ENCODE assay signal across 22 cellular contexts in the genomic region with DNA sequence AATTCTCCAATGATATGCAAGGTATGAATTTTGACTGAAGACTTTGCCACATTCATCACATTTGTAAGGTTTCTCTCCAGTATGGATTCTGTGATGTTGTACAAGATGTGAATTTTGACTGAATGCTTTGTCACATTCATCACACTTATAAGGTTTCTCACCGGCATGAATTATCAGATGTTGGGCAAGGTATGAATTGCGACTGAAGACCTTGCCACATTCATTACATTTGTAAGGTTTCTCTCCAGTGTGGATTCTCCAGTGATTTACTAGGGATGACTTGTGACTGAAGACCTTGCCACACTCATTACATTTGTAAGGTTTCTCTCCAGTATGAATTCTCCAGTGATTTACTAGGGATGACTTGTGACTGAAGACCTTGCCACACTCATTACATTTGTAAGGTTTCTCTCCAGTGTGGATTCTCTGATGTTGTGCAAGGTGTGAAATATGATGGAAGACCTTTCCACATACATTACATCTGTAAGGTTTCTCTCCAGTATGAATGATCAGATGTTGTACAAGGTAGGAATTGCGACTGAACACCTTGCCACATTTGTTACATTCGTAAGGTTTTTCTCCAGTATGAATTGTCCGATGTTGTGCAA. TPM values are rescaled to one million over a fixed set of nuclear protein-coding genes. Genes with fewer than 3 reads are reported as not detected.
DNase-seq lines count a peak whose midpoint lies in the region; ATAC-seq, FAIRE-seq and TF ChIP-seq lines count a peak whose summit lies in the region.
"Had no signal": no experiment of that assay in that cellular context is flagged by ENCODE, and none has a peak within 500 bp of the region (broad histone marks: within the 10 kb centered on the region; RNA-seq: fewer than 3 reads in every experiment).

No MANE protein-coding gene starts in this region.

- no peaks in the 10 kb centered on the region for H3K27me3 ChIP-seq in GM12878 (replicated peaks in 1 of 2; ENCODE audit: control insufficient read depth in 2 of 2, insufficient read depth in 2 of 2, low read length in 1 of 2)
- H3K27me3 ChIP-seq in small intestine (ENCODE audit: control insufficient read depth in 2 of 2, insufficient read depth in 2 of 2, low read length in 2 of 2), result no peaks in the 10 kb centered on the region
- H3K27me3 ChIP-seq: BE2C had no signal

- no TSS peak for BruUV-seq in GM12878 (replicated peaks; lab: Mats Ljungman, UMichigan)

- RAD21 ChIA-PET in GM12878 (lab: Charles Lee; ENCODE audit: unreplicated experiment), result interaction anchor here (0.6 kb wide), 1 partner anchor 10 kb away, joined by 3 read pairs; no protein-coding TSS in a partner anchor

- peaks cover 2 to 23% of the 10 kb centered on the region in 2 experiments; a peak in 2 of 4 replicates for H3K36me3 ChIP-seq in GM12878 (ENCODE audit: control insufficient read depth in 2 of 2, insufficient read depth in 2 of 2, low read length in 1 of 2)
- peaks cover 0 to 25% of the 10 kb centered on the region in 2 donors for H3K36me3 ChIP-seq in small intestine (ENCODE audit: control insufficient read depth in 2 of 2, insufficient read depth in 2 of 2, low read length in 2 of 2)

- H3K79me2 ChIP-seq in GM12878 (ENCODE audit: control insufficient read depth, insufficient read depth, low read length), result no peaks in the 10 kb centered on the region

- TF ChIP-seq RAD21 in GM12878 (IDR thresholded peaks at IDR 0.05; ENCODE audit: insufficient read depth, low read depth, low read length), result no peak

- CTCF ChIA-PET in GM12878 (lab: Yijun Ruan, JAX), result no interaction called here

- ATAC-seq in GM12878, result no peak
- ATAC-seq in effector memory CD8-positive, alpha-beta T cell (replicated peaks), result no peak
- ATAC-seq: HepG2 had no signal

- FAIRE-seq in H54 (lab: Jason Lieb, UNC) (peak; percentile 55), HTR-8/SVneo (lab: Jason Lieb, UNC) (peak; percentile 49), GM12878 (lab: Jason Lieb, UNC) (no peak), small intestine (lab: Jason Lieb, UNC) (no peak)
- FAIRE-seq: A204.1, GM12891, GM18507, HepG2 had no signal

- H2AFZ ChIP-seq in GM12878 (ENCODE audit: control insufficient read depth, low read depth, low read length), result no peak overlapping the region

- H3K4me1 ChIP-seq in GM12878 (ENCODE audit: control insufficient read depth, insufficient read depth, low read length), result no peaks in the 10 kb centered on the region
- no peaks in the 10 kb centered on the region for H3K4me1 ChIP-seq in small intestine (ENCODE audit: control insufficient read depth in 2 of 2, insufficient read depth in 1 of 2, low read depth in 1 of 2, low read length in 1 of 2)
- H3K4me1 ChIP-seq: BE2C, HAP-1 had no signal

- TF ChIP-seq POLR2A in H54 (IDR thresholded peaks at IDR 0.05; ENCODE audit: low read depth, low read length) (no peak), GM12878 (IDR thresholded peaks at IDR 0.05; ENCODE audit: low read depth, low read length) (no peak)

- DNase-seq in H54 (ENCODE audit: insufficient read length, low spot score) (no peak), HTR-8/SVneo (ENCODE audit: insufficient read length, low spot score) (no peak), GM12878 (ENCODE audit: low read depth, low spot score) (no peak), endothelial cell (ENCODE audit: low spot score) (no peak), DMS79 (lab: John Stamatoyannopoulos, UW) (no peak), small intestine (no peak)
- DNase-seq in effector memory CD8-positive, alpha-beta T cell, result no peak
- DNase-seq: ACHN; BE2C; CD4-positive, alpha-beta memory T cell; DMS153; DMS79 treated with DMSO at 0.1 percent for 48 hours; GOT3; HFFc6; KG1 had no signal

- no peak overlapping the region for H3K9ac ChIP-seq in GM12878 (ENCODE audit: control insufficient read depth, insufficient read depth, low read length)

- no peak overlapping the region for H3K27ac Mint-ChIP-seq in endothelial cell (ENCODE audit: unreplicated experiment)
- no peak overlapping the region for H3K27ac Mint-ChIP-seq in effector memory CD8-positive, alpha-beta T cell
- H3K27ac Mint-ChIP-seq: CD14-positive monocyte, HFFc6, IgD-negative memory B cell had no signal

- H3K27ac ChIP-seq in GM12878 (ENCODE audit: control insufficient read depth, insufficient read depth) (no peak overlapping the region), small intestine (ENCODE audit: low read depth in 1 of 2, low read length in 1 of 2) (no peak overlapping the region)

- H3K4me1 Mint-ChIP-seq in endothelial cell (ENCODE audit: unreplicated experiment), result no peaks in the 10 kb centered on the region
- H3K4me1 Mint-ChIP-seq in effector memory CD8-positive, alpha-beta T cell (ENCODE audit: low read depth in 2 of 2), result peaks cover 0 to 9% of the 10 kb centered on the region in 2 donors
- H3K4me1 Mint-ChIP-seq: CD14-positive monocyte had no signal

- TF ChIP-seq CTCF in GM12878 (IDR thresholded peaks at IDR 0.05 in 2 of 3, conservative IDR thresholded peaks at IDR 0.05 in 1 of 3; ENCODE audit: control insufficient read depth in 2 of 3, extremely low read depth in 1 of 3, insufficient read depth in 1 of 3, low read depth in 3 of 3, low read length in 3 of 3) (no peak), endothelial cell (IDR thresholded peaks at IDR 0.05; ENCODE audit: unreplicated experiment) (no peak)

- SMC1A ChIA-PET in GM12878 (lab: Charles Lee; ENCODE audit: uncharacterized antibody, unreplicated experiment), result no interaction called here

- in situ Hi-C loops in GM12878 (cut with MboI), result no loop called here

- WGBS in GM12878 (ENCODE audit: insufficient coverage, insufficient replicate concordance, low lambda C conversion rate, missing lambda C conversion rate), result 94% methylated on average over 5 of the region's 5 CpGs
- 96 to 97% (median 97%) methylated on average over 5 of the region's 5 CpGs for WGBS in small intestine, 3 donors

- H3K4me3 Mint-ChIP-seq in endothelial cell (ENCODE audit: unreplicated experiment), result peak overlapping the region; percentile 43
- H3K4me3 Mint-ChIP-seq in effector memory CD8-positive, alpha-beta T cell, result no peak overlapping the region
- H3K4me3 Mint-ChIP-seq: CD14-positive monocyte, HFFc6 had no signal

- peaks cover 50% of the 10 kb centered on the region for H3K9me3 ChIP-seq in GM12878 (replicated peaks; ENCODE audit: control insufficient read depth, insufficient read depth, low read length)
- no peaks in the 10 kb centered on the region for H3K9me3 ChIP-seq in small intestine (ENCODE audit: control insufficient read depth, low read depth)
- H3K9me3 ChIP-seq: BE2C had no signal

- H3K4me3 ChIP-seq in GM12878 (no peak overlapping the region), small intestine (ENCODE audit: low read depth in 1 of 2, low read length in 2 of 2) (no peak overlapping the region)
- H3K4me3 ChIP-seq: HAP-1 had no signal

- no peak overlapping the region for H3K4me2 ChIP-seq in GM12878 (ENCODE audit: control insufficient read depth, insufficient read depth)

- no peak for TF ChIP-seq EP300 in GM12878 (IDR thresholded peaks at IDR 0.05; ENCODE audit: borderline replicate concordance in 1 of 2, control insufficient read depth in 1 of 2, low read depth in 2 of 2, low read length in 2 of 2)

- H3K9me3 Mint-ChIP-seq in endothelial cell (ENCODE audit: unreplicated experiment), result peaks cover 6% of the 10 kb centered on the region
- peaks cover 2 to 7% of the 10 kb centered on the region in 2 donors for H3K9me3 Mint-ChIP-seq in effector memory CD8-positive, alpha-beta T cell

- no peaks in the 10 kb centered on the region for H3K27me3 Mint-ChIP-seq in endothelial cell (ENCODE audit: unreplicated experiment)
- no peaks in the 10 kb centered on the region for H3K27me3 Mint-ChIP-seq in effector memory CD8-positive, alpha-beta T cell
- H3K27me3 Mint-ChIP-seq: CD4-positive, alpha-beta memory T cell; IgD-negative memory B cell had no signal

- peaks cover 65% of the 10 kb centered on the region for H3K36me3 Mint-ChIP-seq in endothelial cell (ENCODE audit: low read depth, unreplicated experiment)
- peaks cover 57% of the 10 kb centered on the region for H3K36me3 Mint-ChIP-seq in effector memory CD8-positive, alpha-beta T cell (ENCODE audit: insufficient read depth)

- POLR2A ChIA-PET in GM12878 (lab: Charles Lee), result no interaction called here

- no peaks in the 10 kb centered on the region for H4K20me1 ChIP-seq in GM12878 (ENCODE audit: control insufficient read depth, insufficient read depth)

- intact Hi-C loops in GM12878 (cut with micrococcal nuclease; ENCODE audit: unreplicated experiment), result no loop called here

RNA-seq across cellular contexts. Expression of a gene that starts 24.8 kb away (rescaled TPM):
- 361 and 381 TPM in 2 replicates for total RNA-seq in GM12878 (2013; cell fraction: nucleolus; rRNA removed)
- total RNA-seq in GM12878 (2014; rRNA removed), result 19.7 and 27.4 TPM in 2 replicates
- 35.2 and 37.3 TPM in 2 replicates for total RNA-seq in GM12878 (2014; rRNA removed; fragmentation: Illumina TruSeq; extraction: Trizol)
- 17.6 and 18.2 TPM in 2 replicates for total RNA-seq in GM12878 (2021)
- polyA plus RNA-seq in GM12878 (2011; ENCODE audit: low read depth), result 28.7 TPM
- 90.1 and 132 TPM in 2 replicates for polyA plus RNA-seq in GM12878 (2011; rRNA removed)
- polyA plus RNA-seq in GM12878 (2011; cell fraction: cytosol; rRNA removed), result 42.6 and 47.6 TPM in 2 replicates
- polyA plus RNA-seq in GM12878 (2011; cell fraction: nucleus; rRNA removed), result 125 and 146 TPM in 2 replicates
- 28.6 and 29.7 TPM in 2 replicates for polyA plus RNA-seq in GM12878 (2012)
- polyA plus RNA-seq in GM12878 (2014; fragmentation: Illumina TruSeq; extraction: Trizol), result 32.0 and 51.8 TPM in 2 replicates
- polyA plus RNA-seq in GM12878 (2014; fragmentation: Nextera tagmentation; extraction: Ambion mirVana), result 10 to 100 TPM in 1 of 2 experiments, 1 to 10 TPM in 1; 9.9 to 11.3 TPM
- polyA plus RNA-seq in GM12878 (2014; rRNA removed), result 23.7 and 32.0 TPM in 2 replicates
- 10 to 100 TPM; 12.0 to 16.4 TPM for polyA plus RNA-seq in GM12878 (2016; fragmentation: Nextera tagmentation; extraction: Ambion mirVana)
- polyA minus RNA-seq in GM12878 (2011; rRNA and poly(A)+ RNA removed), result 55.0 and 56.2 TPM in 2 replicates
- polyA minus RNA-seq in GM12878 (2011; cell fraction: cytosol; rRNA and poly(A)+ RNA removed), result 28.3 and 28.7 TPM in 2 replicates
- 36.8 and 54.2 TPM in 2 replicates for polyA minus RNA-seq in GM12878 (2011; cell fraction: nucleus; rRNA and poly(A)+ RNA removed)
- 40.0 TPM for total RNA-seq in endothelial cell (ENCODE audit: unreplicated experiment)
- 10 to 100 TPM in 1 of 3 donors, 1 to 10 TPM in 2; 4.3 to 15.4 (median 9.9) TPM for polyA plus RNA-seq in small intestine

RNA-seq across cellular contexts. Expression of a gene that starts 43.3 kb away (rescaled TPM):
- total RNA-seq in GM12878 (2013; cell fraction: nucleolus; rRNA removed), result 107 and 110 TPM in 2 replicates
- total RNA-seq in GM12878 (2014; rRNA removed) (8.2 and 11.1 TPM in 2 replicates), GM12878 (2014; rRNA removed; fragmentation: Illumina TruSeq; extraction: Trizol) (9.8 and 10.8 TPM in 2 replicates), GM12878 (2021) (8.8 and 11.5 TPM in 2 replicates), endothelial cell (ENCODE audit: unreplicated experiment) (18.5 TPM)
- polyA plus RNA-seq in GM12878 (2011; ENCODE audit: low read depth), result 5.8 TPM
- polyA plus RNA-seq in GM12878 (2011; rRNA removed) (18.1 and 20.3 TPM in 2 replicates), GM12878 (2014; fragmentation: Illumina TruSeq; extraction: Trizol) (5.7 and 7.1 TPM in 2 replicates), GM12878 (2014; fragmentation: Nextera tagmentation; extraction: Ambion mirVana) (1 to 10 TPM; 3.1 to 3.7 TPM), GM12878 (2014; rRNA removed) (5.4 and 6.8 TPM in 2 replicates), GM12878 (2016; fragmentation: Nextera tagmentation; extraction: Ambion mirVana) (1 to 10 TPM; 7.7 to 8.9 TPM), small intestine (1 to 10 TPM; 2.7 to 6.2 (median 4.7) TPM)
- 10.1 and 10.8 TPM in 2 replicates for polyA plus RNA-seq in GM12878 (2011; cell fraction: cytosol; rRNA removed)
- polyA plus RNA-seq in GM12878 (2011; cell fraction: nucleus; rRNA removed), result 15.1 and 19.7 TPM in 2 replicates
- 6.8 and 6.9 TPM in 2 replicates for polyA plus RNA-seq in GM12878 (2012)
- polyA minus RNA-seq in GM12878 (2011; rRNA and poly(A)+ RNA removed), result 30.8 and 43.6 TPM in 2 replicates
- 8.3 and 14.7 TPM in 2 replicates for polyA minus RNA-seq in GM12878 (2011; cell fraction: cytosol; rRNA and poly(A)+ RNA removed)
- polyA minus RNA-seq in GM12878 (2011; cell fraction: nucleus; rRNA and poly(A)+ RNA removed), result 14.9 and 23.7 TPM in 2 replicates
